In the genomic region with DNA sequence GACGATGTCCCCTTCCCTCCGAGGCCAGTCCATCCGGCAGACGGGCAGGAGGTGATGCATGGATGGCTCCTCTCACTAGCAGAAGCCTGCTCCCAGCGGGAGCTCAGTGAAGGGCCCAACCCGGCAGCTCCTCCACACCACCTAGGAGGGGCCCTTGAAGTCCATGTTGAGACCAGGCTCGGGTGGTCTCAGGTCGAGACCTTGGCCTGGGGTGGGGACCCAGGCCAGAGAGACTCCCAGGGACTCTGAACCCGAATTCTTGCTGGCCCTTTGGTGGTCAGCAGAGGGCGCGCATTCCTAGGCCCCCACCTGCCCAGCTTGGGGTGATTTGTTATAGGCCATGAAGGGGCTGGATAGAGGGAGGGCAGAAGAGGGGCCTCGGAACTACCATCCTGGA, we compare ENCODE assay signal across 8 cellular contexts. TPM values are rescaled to one million over a fixed set of nuclear protein-coding genes. Genes with fewer than 3 reads are reported as not detected.
A peak's percentile ranks its signal among the peaks of the same experiment; 100 is the strongest.
DNase-seq lines count a peak whose midpoint lies in the region; ATAC-seq and TF ChIP-seq lines count a peak whose summit lies in the region.

No MANE protein-coding gene starts in this region.

- H3K4me1 ChIP-seq in foreskin keratinocyte (no peaks in the 10 kb centered on the region), smooth muscle cell (ENCODE audit: low read depth) (no peaks in the 10 kb centered on the region)

- no peak overlapping the region for H3K27ac ChIP-seq in foreskin keratinocyte
- H3K27ac ChIP-seq in smooth muscle cell (ENCODE audit: low read depth): no peak overlapping the region

- H3K27me3 Mint-ChIP-seq in activated CD8-positive, alpha-beta T cell treated with anti-CD3 and anti-CD28 coated beads, Interleukin-2, amount 10 ng/mL, durations not matched to agents 7 days and 5 days (ENCODE audit: low read depth): peaks cover 33% of the 10 kb centered on the region

- DNase-seq in stimulated activated CD4-positive, alpha-beta T cell treated with anti-CD3 and anti-CD28 coated beads, Interleukin-4, amount 100 ng/mL, for 1 hour: peak; percentile 40
- no peak for DNase-seq in stimulated activated CD4-positive, alpha-beta T cell treated with anti-CD3 and anti-CD28 coated beads, Interleukin-2, amount 100 ng/mL, for 48 hours
- DNase-seq in activated CD8-positive, alpha-beta T cell treated with anti-CD3 and anti-CD28 coated beads, Interleukin-2, amount 10 ng/mL, durations not matched to agents 7 days and 5 days: peak; percentile 35
- no peak for DNase-seq in foreskin keratinocyte
- DNase-seq in smooth muscle cell (lab: John Stamatoyannopoulos, UW; ENCODE audit: unreplicated experiment): no peak
- no peak for DNase-seq in NOMO-1 treated with DMSO at 0.1 percent for 48 hours (lab: John Stamatoyannopoulos, UW; ENCODE audit: unreplicated experiment)
- DNase-seq in hippocampal formation (lab: John Stamatoyannopoulos, UW): no peak

- peak; percentile 23 for ATAC-seq in activated CD8-positive, alpha-beta T cell treated with anti-CD3 and anti-CD28 coated beads, Interleukin-2, amount 10 ng/mL, durations not matched to agents 7 days and 5 days
- ATAC-seq in foreskin keratinocyte: no peak
- ATAC-seq in GM19023 (IDR thresholded peaks at IDR 0.05; ENCODE audit: unreplicated experiment): no peak

- H3F3A ChIP-seq in smooth muscle cell (ENCODE audit: low read depth): no peaks in the 10 kb centered on the region

- H3K9ac ChIP-seq in smooth muscle cell (ENCODE audit: low read depth): no peak overlapping the region

- no peaks in the 10 kb centered on the region for H3K36me3 ChIP-seq in smooth muscle cell (ENCODE audit: low read depth)

- 14% methylated on average over 12 of the region's 12 CpGs for whole genome bisulfite sequencing in smooth muscle cell (ENCODE audit: low lambda C conversion rate)

- H3K4me1 Mint-ChIP-seq in activated CD8-positive, alpha-beta T cell treated with anti-CD3 and anti-CD28 coated beads, Interleukin-2, amount 10 ng/mL, durations not matched to agents 7 days and 5 days (ENCODE audit: low read depth): peaks cover 11% of the 10 kb centered on the region

- H3K9me3 ChIP-seq in smooth muscle cell (replicated peaks; ENCODE audit: low read depth): no peaks in the 10 kb centered on the region

- CTCF ChIA-PET in activated CD8-positive, alpha-beta T cell treated with anti-CD3 and anti-CD28 coated beads, Interleukin-2, amount 10 ng/mL, durations not matched to agents 7 days and 5 days (lab: Charles Lee): interaction anchor here (0.6 to 11.7 kb wide), 11 partner anchors 8 to 67 kb away, joined by 3 to 230 read pairs (median 7); partner anchors contain the start of gene PPIE

- no peaks in the 10 kb centered on the region for H4K20me1 ChIP-seq in smooth muscle cell (ENCODE audit: low read depth)

- peak overlapping the region; percentile 52 for H3K4me3 ChIP-seq in smooth muscle cell

- POLR2A ChIA-PET in activated CD8-positive, alpha-beta T cell treated with anti-CD3 and anti-CD28 coated beads, Interleukin-2, amount 10 ng/mL, durations not matched to agents 7 days and 5 days (lab: Charles Lee): interaction anchor here (1.4 kb wide), 1 partner anchor 16 kb away, joined by 3 read pairs; no protein-coding TSS in a partner anchor

- peak overlapping the region; percentile 34 for H3K4me3 Mint-ChIP-seq in activated CD8-positive, alpha-beta T cell treated with anti-CD3 and anti-CD28 coated beads, Interleukin-2, amount 10 ng/mL, durations not matched to agents 7 days and 5 days

- H3K79me2 ChIP-seq in smooth muscle cell (ENCODE audit: low read depth): no peaks in the 10 kb centered on the region

- H3K36me3 Mint-ChIP-seq in activated CD8-positive, alpha-beta T cell treated with anti-CD3 and anti-CD28 coated beads, Interleukin-2, amount 10 ng/mL, durations not matched to agents 7 days and 5 days (ENCODE audit: low read depth): no peaks in the 10 kb centered on the region

- peak overlapping the region; percentile 90 for H3K4me2 ChIP-seq in smooth muscle cell

- H3K9me3 Mint-ChIP-seq in activated CD8-positive, alpha-beta T cell treated with anti-CD3 and anti-CD28 coated beads, Interleukin-2, amount 10 ng/mL, durations not matched to agents 7 days and 5 days (ENCODE audit: insufficient read depth): no peaks in the 10 kb centered on the region

- H3K27me3 ChIP-seq in foreskin keratinocyte (peaks cover 74% of the 10 kb centered on the region), smooth muscle cell (ENCODE audit: low read depth) (peaks cover 92% of the 10 kb centered on the region)

- TF ChIP-seq CTCF in foreskin keratinocyte (conservative IDR thresholded peaks at IDR 0.05) (peak; percentile 39), smooth muscle cell (IDR thresholded peaks at IDR 0.05; ENCODE audit: borderline replicate concordance, insufficient read depth, poor library complexity, severe bottlenecking) (peak; percentile 35)

- H3K27ac Mint-ChIP-seq in activated CD8-positive, alpha-beta T cell treated with anti-CD3 and anti-CD28 coated beads, Interleukin-2, amount 10 ng/mL, durations not matched to agents 7 days and 5 days: no peak overlapping the region

- H2AFZ ChIP-seq in smooth muscle cell (ENCODE audit: low read depth): no peak overlapping the region

RNA-seq across cellular contexts. Expression of gene NT5C1A, which starts 0.6 kb away (rescaled TPM):
- not detected for total RNA-seq in activated CD8-positive, alpha-beta T cell treated with anti-CD3 and anti-CD28 coated beads, Interleukin-2, amount 10 ng/mL, durations not matched to agents 7 days and 5 days
- total RNA-seq in foreskin keratinocyte (not detected in 2 replicates), smooth muscle cell (not detected in 2 replicates)
- polyA plus RNA-seq in foreskin keratinocyte (not detected in 2 replicates), smooth muscle cell (not detected in 2 replicates)

RNA-seq across cellular contexts. Expression of gene HPCAL4, which starts 18.7 kb away (rescaled TPM):
- total RNA-seq in activated CD8-positive, alpha-beta T cell treated with anti-CD3 and anti-CD28 coated beads, Interleukin-2, amount 10 ng/mL, durations not matched to agents 7 days and 5 days: under 1 TPM; 0.47 to 0.55 TPM
- not detected in 2 replicates for total RNA-seq in foreskin keratinocyte
- polyA plus RNA-seq in foreskin keratinocyte: not detected in 2 replicates
- total RNA-seq in smooth muscle cell: 0.04 and 0.22 TPM in 2 replicates
- 0.17 TPM in 1 of 2 replicates, not detected in the other for polyA plus RNA-seq in smooth muscle cell

RNA-seq across cellular contexts. Expression of gene HEYL, which starts 33.1 kb away (rescaled TPM):
- not detected for total RNA-seq in activated CD8-positive, alpha-beta T cell treated with anti-CD3 and anti-CD28 coated beads, Interleukin-2, amount 10 ng/mL, durations not matched to agents 7 days and 5 days
- total RNA-seq in foreskin keratinocyte: 0.03 TPM in 1 of 2 replicates, not detected in the other
- 0.06 TPM in 1 of 2 replicates, not detected in the other for polyA plus RNA-seq in foreskin keratinocyte
- total RNA-seq in smooth muscle cell: 5.1 and 7.8 TPM in 2 replicates
- polyA plus RNA-seq in smooth muscle cell: 12.2 and 16.5 TPM in 2 replicates

Comparison
In these comparisons a context has a peak if more than half of its experiments do, and no peak if none do; other contexts are left out.
1. DNase-seq: peak in stimulated activated CD4-positive, alpha-beta T cell treated with anti-CD3 and anti-CD28 coated beads, Interleukin-4, amount 100 ng/mL, for 1 hour (single experiment) and activated CD8-positive, alpha-beta T cell treated with anti-CD3 and anti-CD28 coated beads, Interleukin-2, amount 10 ng/mL, durations not matched to agents 7 days and 5 days (single experiment); none in stimulated activated CD4-positive, alpha-beta T cell treated with anti-CD3 and anti-CD28 coated beads, Interleukin-2, amount 100 ng/mL, for 48 hours (0 of 2), foreskin keratinocyte (0 of 2), smooth muscle cell (single experiment), NOMO-1 treated with DMSO at 0.1 percent for 48 hours (single experiment) and hippocampal formation (0 of 2).